22 cellular contexts compared by ENCODE assay signal in genomic region chr2:109442715-109443319, GRCh38.
DNase-seq lines count a peak whose midpoint lies in the region; ATAC-seq and TF ChIP-seq lines count a peak whose summit lies in the region.
"Had no signal": no experiment of that assay in that cellular context is flagged by ENCODE, and none has a peak within 500 bp of the region (broad histone marks: within the 10 kb centered on the region; RNA-seq: fewer than 3 reads in every experiment).

No MANE protein-coding gene starts in this region.

- TF ChIP-seq CTCF in GM12865 (IDR thresholded peaks at IDR 0.05; ENCODE audit: insufficient read depth, low read depth, low read length, missing control alignments) (peak; percentile 0), chondrocyte (IDR thresholded peaks at IDR 0.05) (no peak), osteocyte (IDR thresholded peaks at IDR 0.05) (no peak), Calu3 (IDR thresholded peaks at IDR 0.05; ENCODE audit: unreplicated experiment) (no peak), MM.1S (IDR thresholded peaks at IDR 0.05; ENCODE audit: low read length) (no peak)

- H3K79me2 ChIP-seq in MM.1S (ENCODE audit: low read length): no peaks in the 10 kb centered on the region

- no peak overlapping the region for H2AFZ ChIP-seq in MM.1S (ENCODE audit: low read length)
- H2AFZ ChIP-seq: GM23338 had no signal

- DNase-seq in GM12865 (ENCODE audit: low read depth): no peak
- DNase-seq in adipocyte (ENCODE audit: low read depth): no peak
- no peak for DNase-seq in chondrocyte (ENCODE audit: low spot score)
- no peak for DNase-seq in osteocyte (ENCODE audit: extremely low spot score, unreplicated experiment)
- DNase-seq in Calu3: no peak
- no peak for DNase-seq in effector CD8-positive, alpha-beta T cell (lab: John Stamatoyannopoulos, UW)
- DNase-seq in MM.1S: no peak
- DNase-seq: CD4-positive, CD25-positive, alpha-beta regulatory T cell; CD8-positive, alpha-beta T cell; DMS53; DMS79 treated with DMSO at 0.1 percent for 48 hours; GF-D8; H9; HFFc6 had no signal

- H3K27me3 Mint-ChIP-seq in chondrocyte (ENCODE audit: low read depth): no peaks in the 10 kb centered on the region
- H3K27me3 Mint-ChIP-seq in osteocyte (ENCODE audit: unreplicated experiment): no peaks in the 10 kb centered on the region
- peaks cover 71% of the 10 kb centered on the region for H3K27me3 Mint-ChIP-seq in Calu3 (ENCODE audit: unreplicated experiment)
- H3K27me3 Mint-ChIP-seq: B cell had no signal

- H3K36me3 Mint-ChIP-seq in chondrocyte (ENCODE audit: low read depth) (peaks cover 65% of the 10 kb centered on the region), osteocyte (ENCODE audit: unreplicated experiment) (peaks cover 69% of the 10 kb centered on the region), Calu3 (ENCODE audit: insufficient read depth, unreplicated experiment) (no peaks in the 10 kb centered on the region)

- no peaks in the 10 kb centered on the region for H4K20me1 ChIP-seq in MM.1S (ENCODE audit: insufficient read depth, low read length)
- H4K20me1 ChIP-seq: BLaER1 had no signal

- H3K4me3 Mint-ChIP-seq in chondrocyte (ENCODE audit: unreplicated experiment) (no peak overlapping the region), osteocyte (ENCODE audit: unreplicated experiment) (peak overlapping the region; percentile 8), Calu3 (ENCODE audit: low read depth, unreplicated experiment) (no peak overlapping the region)
- H3K4me3 Mint-ChIP-seq: B cell; CD4-positive, CD25-positive, alpha-beta regulatory T cell; CD8-positive, alpha-beta T cell; GM23338; H9; HFFc6 had no signal

- no peaks in the 10 kb centered on the region for H3F3A ChIP-seq in MM.1S (ENCODE audit: insufficient read depth, low read length)

- H3K4me3 ChIP-seq in GM12865 (ENCODE audit: low read depth, low read length) (no peak overlapping the region), adipocyte (ENCODE audit: low read length) (peak overlapping the region; percentile 58), MM.1S (ENCODE audit: low read length) (no peak overlapping the region)
- H3K4me3 ChIP-seq: BLaER1, GM23338 had no signal

- intact Hi-C loops in Calu3 (cut with micrococcal nuclease; ENCODE audit: unreplicated experiment): no loop called here

- H3K4me1 ChIP-seq in adipocyte (ENCODE audit: control insufficient read depth, insufficient read depth, low read length) (peaks cover 28% of the 10 kb centered on the region), MM.1S (ENCODE audit: low read length) (no peaks in the 10 kb centered on the region)
- H3K4me1 ChIP-seq: BLaER1, Caco-2 had no signal

- H3K9ac ChIP-seq in adipocyte (ENCODE audit: low read length) (no peak overlapping the region), MM.1S (ENCODE audit: low read length) (no peak overlapping the region)
- H3K9ac ChIP-seq: BLaER1 had no signal

- H3K27me3 ChIP-seq in adipocyte (replicated peaks; ENCODE audit: control insufficient read depth, insufficient read depth, low read length) (no peaks in the 10 kb centered on the region), MM.1S (replicated peaks; ENCODE audit: insufficient read depth, low read length) (no peaks in the 10 kb centered on the region)
- H3K27me3 ChIP-seq: BLaER1 had no signal

- ATAC-seq in HG02981 (IDR thresholded peaks at IDR 0.05; ENCODE audit: unreplicated experiment): no peak
- ATAC-seq: CD8-positive, alpha-beta T cell; GM23338; HCT116 had no signal

- H3K9me3 Mint-ChIP-seq in chondrocyte (ENCODE audit: low read depth) (peaks cover 42% of the 10 kb centered on the region), osteocyte (ENCODE audit: unreplicated experiment) (peaks cover 42% of the 10 kb centered on the region), Calu3 (ENCODE audit: low read depth, unreplicated experiment) (peaks cover 10% of the 10 kb centered on the region)

- peaks cover 71% of the 10 kb centered on the region for H3K4me1 Mint-ChIP-seq in chondrocyte (ENCODE audit: low read depth)
- H3K4me1 Mint-ChIP-seq in osteocyte (ENCODE audit: unreplicated experiment): peaks cover 61% of the 10 kb centered on the region
- no peaks in the 10 kb centered on the region for H3K4me1 Mint-ChIP-seq in Calu3 (ENCODE audit: low read depth, unreplicated experiment)
- H3K4me1 Mint-ChIP-seq: B cell; CD4-positive, CD25-positive, alpha-beta regulatory T cell had no signal

- H3K36me3 ChIP-seq in adipocyte (ENCODE audit: control insufficient read depth, insufficient read depth, low read length, severe bottlenecking): peaks cover 24% of the 10 kb centered on the region
- H3K36me3 ChIP-seq in MM.1S (replicated peaks; ENCODE audit: insufficient read depth, low read length): no peaks in the 10 kb centered on the region; the same call in 1 of the 2 replicates

- no peaks in the 10 kb centered on the region for H3K9me2 ChIP-seq in MM.1S (replicated peaks; ENCODE audit: insufficient read depth, low read length)

- H3K9me3 ChIP-seq in adipocyte (ENCODE audit: control insufficient read depth, low read length) (peaks cover 47% of the 10 kb centered on the region), MM.1S (replicated peaks; ENCODE audit: insufficient read depth, low read length) (no peaks in the 10 kb centered on the region)

- CTCF ChIA-PET in Calu3 (lab: Charles Lee): no interaction called here

- no peak overlapping the region for H3K27ac ChIP-seq in MM.1S (ENCODE audit: low read length)
- H3K27ac ChIP-seq: 22Rv1, BLaER1, C4-2B had no signal

- H3K27ac Mint-ChIP-seq in chondrocyte (ENCODE audit: unreplicated experiment) (peak overlapping the region; percentile 59), osteocyte (ENCODE audit: unreplicated experiment) (peak overlapping the region; percentile 19), Calu3 (ENCODE audit: unreplicated experiment) (no peak overlapping the region)
- H3K27ac Mint-ChIP-seq: B cell; CD4-positive, CD25-positive, alpha-beta regulatory T cell; CD8-positive, alpha-beta T cell; GM23338; H9; HFFc6 had no signal

- no TSS peak for BruUV-seq in Calu3 (replicated peaks; lab: Mats Ljungman, UMichigan)

- H3K4me2 ChIP-seq in MM.1S (ENCODE audit: low read depth, low read length): no peak overlapping the region
- H3K4me2 ChIP-seq: BLaER1, GM23338 had no signal
